1 cellular context compared by ENCODE assay signal in the genomic region with DNA sequence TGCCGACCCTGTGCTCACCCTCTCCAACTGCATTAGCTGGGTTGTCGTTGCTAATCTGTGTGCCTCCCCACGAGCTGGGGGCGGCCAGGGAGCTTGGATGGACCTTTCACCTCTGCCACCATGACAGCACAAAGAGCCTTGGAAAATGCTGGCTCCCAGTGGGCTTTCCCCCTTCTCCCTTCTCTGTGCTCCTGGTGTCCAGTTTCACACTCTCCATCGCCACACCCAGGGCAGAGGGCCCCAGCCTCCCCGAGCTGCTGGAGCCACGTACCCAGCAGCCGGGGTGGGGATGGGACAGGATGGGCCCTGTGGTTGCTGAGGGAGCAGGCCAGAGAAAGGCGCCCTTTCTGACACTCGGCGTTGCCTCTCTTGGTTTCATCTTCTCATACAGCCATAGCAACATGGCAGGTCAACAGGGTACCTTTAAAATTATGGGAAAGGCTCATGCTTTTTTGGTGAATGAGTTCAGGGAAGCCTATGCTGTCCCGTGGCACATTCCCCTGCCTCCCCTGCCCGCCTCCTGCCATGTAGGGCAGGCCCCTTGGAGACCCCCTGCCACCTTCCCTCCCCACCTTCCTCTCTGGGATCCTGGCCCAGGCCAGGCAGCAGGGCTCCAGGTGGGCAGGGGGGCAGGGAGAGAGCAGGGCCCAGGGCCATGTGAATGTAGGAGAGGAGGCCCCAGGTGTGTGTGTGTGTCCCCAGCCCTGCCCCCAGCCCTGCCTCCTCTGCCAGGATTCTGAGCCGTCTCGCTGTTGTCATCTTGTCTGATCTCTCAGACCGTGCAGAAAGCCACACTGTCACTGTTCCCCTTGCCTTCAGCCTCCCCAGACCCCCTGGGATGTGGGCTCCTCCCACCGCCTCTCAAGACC.
TF ChIP-seq lines count a peak whose summit lies in the region.

No MANE protein-coding gene starts in this region.

TF ChIP-seq in GM23338, 12 proteins besides CTCF, POLR2A, EP300 and RAD21 (continued from another document):
- TF ChIP-seq, protein P1, sequence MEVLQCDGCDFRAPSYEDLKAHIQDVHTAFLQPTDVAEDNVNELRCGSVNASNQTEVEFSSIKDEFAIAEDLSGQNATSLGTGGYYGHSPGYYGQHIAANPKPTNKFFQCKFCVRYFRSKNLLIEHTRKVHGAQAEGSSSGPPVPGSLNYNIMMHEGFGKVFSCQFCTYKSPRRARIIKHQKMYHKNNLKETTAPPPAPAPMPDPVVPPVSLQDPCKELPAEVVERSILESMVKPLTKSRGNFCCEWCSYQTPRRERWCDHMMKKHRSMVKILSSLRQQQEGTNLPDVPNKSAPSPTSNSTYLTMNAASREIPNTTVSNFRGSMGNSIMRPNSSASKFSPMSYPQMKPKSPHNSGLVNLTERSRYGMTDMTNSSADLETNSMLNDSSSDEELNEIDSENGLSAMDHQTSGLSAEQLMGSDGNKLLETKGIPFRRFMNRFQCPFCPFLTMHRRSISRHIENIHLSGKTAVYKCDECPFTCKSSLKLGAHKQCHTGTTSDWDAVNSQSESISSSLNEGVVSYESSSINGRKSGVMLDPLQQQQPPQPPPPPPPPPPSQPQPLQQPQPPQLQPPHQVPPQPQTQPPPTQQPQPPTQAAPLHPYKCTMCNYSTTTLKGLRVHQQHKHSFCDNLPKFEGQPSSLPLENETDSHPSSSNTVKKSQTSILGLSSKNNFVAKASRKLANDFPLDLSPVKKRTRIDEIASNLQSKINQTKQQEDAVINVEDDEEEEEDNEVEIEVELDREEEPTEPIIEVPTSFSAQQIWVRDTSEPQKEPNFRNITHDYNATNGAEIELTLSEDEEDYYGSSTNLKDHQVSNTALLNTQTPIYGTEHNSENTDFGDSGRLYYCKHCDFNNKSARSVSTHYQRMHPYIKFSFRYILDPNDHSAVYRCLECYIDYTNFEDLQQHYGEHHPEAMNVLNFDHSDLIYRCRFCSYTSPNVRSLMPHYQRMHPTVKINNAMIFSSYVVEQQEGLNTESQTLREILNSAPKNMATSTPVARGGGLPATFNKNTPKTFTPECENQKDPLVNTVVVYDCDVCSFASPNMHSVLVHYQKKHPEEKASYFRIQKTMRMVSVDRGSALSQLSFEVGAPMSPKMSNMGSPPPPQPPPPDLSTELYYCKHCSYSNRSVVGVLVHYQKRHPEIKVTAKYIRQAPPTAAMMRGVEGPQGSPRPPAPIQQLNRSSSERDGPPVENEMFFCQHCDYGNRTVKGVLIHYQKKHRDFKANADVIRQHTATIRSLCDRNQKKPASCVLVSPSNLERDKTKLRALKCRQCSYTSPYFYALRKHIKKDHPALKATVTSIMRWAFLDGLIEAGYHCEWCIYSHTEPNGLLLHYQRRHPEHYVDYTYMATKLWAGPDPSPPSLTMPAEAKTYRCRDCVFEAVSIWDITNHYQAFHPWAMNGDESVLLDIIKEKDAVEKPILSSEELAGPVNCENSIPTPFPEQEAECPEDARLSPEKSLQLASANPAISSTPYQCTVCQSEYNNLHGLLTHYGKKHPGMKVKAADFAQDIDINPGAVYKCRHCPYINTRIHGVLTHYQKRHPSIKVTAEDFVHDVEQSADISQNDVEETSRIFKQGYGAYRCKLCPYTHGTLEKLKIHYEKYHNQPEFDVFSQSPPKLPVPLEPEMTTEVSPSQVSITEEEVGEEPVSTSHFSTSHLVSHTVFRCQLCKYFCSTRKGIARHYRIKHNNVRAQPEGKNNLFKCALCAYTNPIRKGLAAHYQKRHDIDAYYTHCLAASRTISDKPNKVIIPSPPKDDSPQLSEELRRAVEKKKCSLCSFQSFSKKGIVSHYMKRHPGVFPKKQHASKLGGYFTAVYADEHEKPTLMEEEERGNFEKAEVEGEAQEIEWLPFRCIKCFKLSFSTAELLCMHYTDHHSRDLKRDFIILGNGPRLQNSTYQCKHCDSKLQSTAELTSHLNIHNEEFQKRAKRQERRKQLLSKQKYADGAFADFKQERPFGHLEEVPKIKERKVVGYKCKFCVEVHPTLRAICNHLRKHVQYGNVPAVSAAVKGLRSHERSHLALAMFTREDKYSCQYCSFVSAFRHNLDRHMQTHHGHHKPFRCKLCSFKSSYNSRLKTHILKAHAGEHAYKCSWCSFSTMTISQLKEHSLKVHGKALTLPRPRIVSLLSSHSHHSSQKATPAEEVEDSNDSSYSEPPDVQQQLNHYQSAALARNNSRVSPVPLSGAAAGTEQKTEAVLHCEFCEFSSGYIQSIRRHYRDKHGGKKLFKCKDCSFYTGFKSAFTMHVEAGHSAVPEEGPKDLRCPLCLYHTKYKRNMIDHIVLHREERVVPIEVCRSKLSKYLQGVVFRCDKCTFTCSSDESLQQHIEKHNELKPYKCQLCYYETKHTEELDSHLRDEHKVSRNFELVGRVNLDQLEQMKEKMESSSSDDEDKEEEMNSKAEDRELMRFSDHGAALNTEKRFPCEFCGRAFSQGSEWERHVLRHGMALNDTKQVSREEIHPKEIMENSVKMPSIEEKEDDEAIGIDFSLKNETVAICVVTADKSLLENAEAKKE (CRISPR knock-in tag; IDR thresholded peaks at IDR 0.05), result no peak
- TF ChIP-seq, protein P2, sequence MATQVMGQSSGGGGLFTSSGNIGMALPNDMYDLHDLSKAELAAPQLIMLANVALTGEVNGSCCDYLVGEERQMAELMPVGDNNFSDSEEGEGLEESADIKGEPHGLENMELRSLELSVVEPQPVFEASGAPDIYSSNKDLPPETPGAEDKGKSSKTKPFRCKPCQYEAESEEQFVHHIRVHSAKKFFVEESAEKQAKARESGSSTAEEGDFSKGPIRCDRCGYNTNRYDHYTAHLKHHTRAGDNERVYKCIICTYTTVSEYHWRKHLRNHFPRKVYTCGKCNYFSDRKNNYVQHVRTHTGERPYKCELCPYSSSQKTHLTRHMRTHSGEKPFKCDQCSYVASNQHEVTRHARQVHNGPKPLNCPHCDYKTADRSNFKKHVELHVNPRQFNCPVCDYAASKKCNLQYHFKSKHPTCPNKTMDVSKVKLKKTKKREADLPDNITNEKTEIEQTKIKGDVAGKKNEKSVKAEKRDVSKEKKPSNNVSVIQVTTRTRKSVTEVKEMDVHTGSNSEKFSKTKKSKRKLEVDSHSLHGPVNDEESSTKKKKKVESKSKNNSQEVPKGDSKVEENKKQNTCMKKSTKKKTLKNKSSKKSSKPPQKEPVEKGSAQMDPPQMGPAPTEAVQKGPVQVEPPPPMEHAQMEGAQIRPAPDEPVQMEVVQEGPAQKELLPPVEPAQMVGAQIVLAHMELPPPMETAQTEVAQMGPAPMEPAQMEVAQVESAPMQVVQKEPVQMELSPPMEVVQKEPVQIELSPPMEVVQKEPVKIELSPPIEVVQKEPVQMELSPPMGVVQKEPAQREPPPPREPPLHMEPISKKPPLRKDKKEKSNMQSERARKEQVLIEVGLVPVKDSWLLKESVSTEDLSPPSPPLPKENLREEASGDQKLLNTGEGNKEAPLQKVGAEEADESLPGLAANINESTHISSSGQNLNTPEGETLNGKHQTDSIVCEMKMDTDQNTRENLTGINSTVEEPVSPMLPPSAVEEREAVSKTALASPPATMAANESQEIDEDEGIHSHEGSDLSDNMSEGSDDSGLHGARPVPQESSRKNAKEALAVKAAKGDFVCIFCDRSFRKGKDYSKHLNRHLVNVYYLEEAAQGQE (IDR thresholded peaks at IDR 0.05; ENCODE audit: unreplicated experiment), result no peak
- TF ChIP-seq STAT1 (IDR thresholded peaks at IDR 0.05; ENCODE audit: unreplicated experiment) (no peak), EZH2 (IDR thresholded peaks at IDR 0.05; ENCODE audit: low read depth, unreplicated experiment) (no peak), POLR2AphosphoS5 (IDR thresholded peaks at IDR 0.05; ENCODE audit: low read depth) (no peak)
